18 cellular contexts compared by ENCODE assay signal in the genomic region with DNA sequence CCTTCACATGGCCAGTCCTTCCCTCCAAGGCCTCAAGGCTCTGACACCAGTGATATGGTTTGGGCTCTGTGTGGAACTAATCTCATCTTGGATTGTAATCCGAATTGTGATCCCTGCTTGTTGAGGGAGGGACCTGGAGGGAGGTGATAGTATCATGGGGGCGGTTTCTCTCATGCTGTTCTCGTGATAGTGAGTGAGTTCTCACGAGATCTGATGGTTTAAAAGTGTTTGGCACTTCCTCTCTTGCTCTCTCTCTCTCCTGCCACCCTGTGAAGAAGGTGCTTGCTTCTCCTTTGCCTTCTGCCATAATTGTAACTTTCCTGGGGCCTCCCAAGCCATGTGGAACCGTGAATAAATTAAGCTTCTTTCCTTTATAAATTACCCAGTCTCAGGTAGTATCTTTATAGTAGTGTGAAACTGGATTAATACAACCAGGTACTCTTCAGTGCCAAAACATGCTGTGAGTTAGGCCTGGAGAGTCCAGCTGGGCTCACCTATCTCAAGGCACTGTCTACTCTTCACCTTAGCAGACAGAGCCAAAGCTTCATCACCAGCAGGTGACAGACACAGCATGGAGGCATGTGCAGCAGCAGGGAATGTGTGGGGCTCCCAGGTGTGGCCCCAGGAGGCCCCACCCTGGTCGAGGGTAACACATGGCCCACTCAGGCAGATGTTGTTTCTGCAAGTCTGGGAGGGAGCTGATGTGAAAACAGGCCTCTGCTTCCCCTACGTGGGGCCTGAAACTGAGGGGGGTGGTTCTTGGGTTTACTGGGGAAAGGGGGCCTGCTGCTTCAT.
"Had no signal": no experiment of that assay in that cellular context is flagged by ENCODE, and none has a peak within 500 bp of the region (broad histone marks: within the 10 kb centered on the region; RNA-seq: fewer than 3 reads in every experiment).

No MANE protein-coding gene starts in this region.

- DNase-seq: IMR-90, Kasumi-1, MM.1S, NCI-H1092 treated with DMSO at 0.1 percent for 48 hours, NCI-H1436, NCI-H187, NCI-H2029 treated with DMSO at 0.1 percent for 48 hours, NCI-H2171 treated with DMSO at 0.1 percent for 48 hours, NCI-H345, NCI-H446 treated with DMSO at 0.1 percent for 48 hours, NCI-H510A treated with DMSO at 0.1 percent for 48 hours, NCI-H526, PC-3, SHP77 had no signal

- H3K27ac ChIP-seq: KMS-11, RWPE1 had no signal

- ATAC-seq: HepG2, Panc1, PC-3 had no signal
